ENCODE assay signal across 1 cellular context in genomic region chr10:100897976-100898375, GRCh38.
TF ChIP-seq lines count a peak whose summit lies in the region.

No MANE protein-coding gene starts in this region.

TF ChIP-seq in HepG2, 621 proteins besides CTCF, POLR2A, EP300 and RAD21:
- TF ChIP-seq, protein P1, sequence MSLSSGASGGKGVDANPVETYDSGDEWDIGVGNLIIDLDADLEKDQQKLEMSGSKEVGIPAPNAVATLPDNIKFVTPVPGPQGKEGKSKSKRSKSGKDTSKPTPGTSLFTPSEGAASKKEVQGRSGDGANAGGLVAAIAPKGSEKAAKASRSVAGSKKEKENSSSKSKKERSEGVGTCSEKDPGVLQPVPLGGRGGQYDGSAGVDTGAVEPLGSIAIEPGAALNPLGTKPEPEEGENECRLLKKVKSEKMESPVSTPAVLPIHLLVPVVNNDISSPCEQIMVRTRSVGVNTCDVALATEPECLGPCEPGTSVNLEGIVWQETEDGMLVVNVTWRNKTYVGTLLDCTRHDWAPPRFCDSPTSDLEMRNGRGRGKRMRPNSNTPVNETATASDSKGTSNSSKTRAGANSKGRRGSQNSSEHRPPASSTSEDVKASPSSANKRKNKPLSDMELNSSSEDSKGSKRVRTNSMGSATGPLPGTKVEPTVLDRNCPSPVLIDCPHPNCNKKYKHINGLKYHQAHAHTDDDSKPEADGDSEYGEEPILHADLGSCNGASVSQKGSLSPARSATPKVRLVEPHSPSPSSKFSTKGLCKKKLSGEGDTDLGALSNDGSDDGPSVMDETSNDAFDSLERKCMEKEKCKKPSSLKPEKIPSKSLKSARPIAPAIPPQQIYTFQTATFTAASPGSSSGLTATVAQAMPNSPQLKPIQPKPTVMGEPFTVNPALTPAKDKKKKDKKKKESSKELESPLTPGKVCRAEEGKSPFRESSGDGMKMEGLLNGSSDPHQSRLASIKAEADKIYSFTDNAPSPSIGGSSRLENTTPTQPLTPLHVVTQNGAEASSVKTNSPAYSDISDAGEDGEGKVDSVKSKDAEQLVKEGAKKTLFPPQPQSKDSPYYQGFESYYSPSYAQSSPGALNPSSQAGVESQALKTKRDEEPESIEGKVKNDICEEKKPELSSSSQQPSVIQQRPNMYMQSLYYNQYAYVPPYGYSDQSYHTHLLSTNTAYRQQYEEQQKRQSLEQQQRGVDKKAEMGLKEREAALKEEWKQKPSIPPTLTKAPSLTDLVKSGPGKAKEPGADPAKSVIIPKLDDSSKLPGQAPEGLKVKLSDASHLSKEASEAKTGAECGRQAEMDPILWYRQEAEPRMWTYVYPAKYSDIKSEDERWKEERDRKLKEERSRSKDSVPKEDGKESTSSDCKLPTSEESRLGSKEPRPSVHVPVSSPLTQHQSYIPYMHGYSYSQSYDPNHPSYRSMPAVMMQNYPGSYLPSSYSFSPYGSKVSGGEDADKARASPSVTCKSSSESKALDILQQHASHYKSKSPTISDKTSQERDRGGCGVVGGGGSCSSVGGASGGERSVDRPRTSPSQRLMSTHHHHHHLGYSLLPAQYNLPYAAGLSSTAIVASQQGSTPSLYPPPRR (CRISPR knock-in tag; IDR thresholded peaks at IDR 0.05; ENCODE audit: borderline replicate concordance), result no peak
- TF ChIP-seq ZNF256 (CRISPR knock-in tag; conservative IDR thresholded peaks at IDR 0.05) (no peak), RBM22 (optimal IDR thresholded peaks at IDR 0.05; ENCODE audit: low read length) (no peak), TCF12 (IDR thresholded peaks at IDR 0.05) (no peak), TCF12 (CRISPR knock-in tag; IDR thresholded peaks at IDR 0.05) (no peak), FOSL1 (CRISPR knock-in tag; IDR thresholded peaks at IDR 0.05; ENCODE audit: borderline replicate concordance) (no peak), ZNF747 (CRISPR knock-in tag; IDR thresholded peaks at IDR 0.05; ENCODE audit: borderline replicate concordance) (no peak), SP5 (CRISPR knock-in tag; IDR thresholded peaks at IDR 0.05; ENCODE audit: borderline replicate concordance, low read depth) (no peak), ZNF720 (CRISPR knock-in tag; IDR thresholded peaks at IDR 0.05) (no peak), GABPB1 (CRISPR knock-in tag; IDR thresholded peaks at IDR 0.05) (no peak), PLRG1 (conservative IDR thresholded peaks at IDR 0.05) (no peak), GPBP1L1 (CRISPR knock-in tag; IDR thresholded peaks at IDR 0.05) (no peak)
- TF ChIP-seq, protein P2, sequence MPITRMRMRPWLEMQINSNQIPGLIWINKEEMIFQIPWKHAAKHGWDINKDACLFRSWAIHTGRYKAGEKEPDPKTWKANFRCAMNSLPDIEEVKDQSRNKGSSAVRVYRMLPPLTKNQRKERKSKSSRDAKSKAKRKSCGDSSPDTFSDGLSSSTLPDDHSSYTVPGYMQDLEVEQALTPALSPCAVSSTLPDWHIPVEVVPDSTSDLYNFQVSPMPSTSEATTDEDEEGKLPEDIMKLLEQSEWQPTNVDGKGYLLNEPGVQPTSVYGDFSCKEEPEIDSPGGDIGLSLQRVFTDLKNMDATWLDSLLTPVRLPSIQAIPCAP (CRISPR knock-in tag; IDR thresholded peaks at IDR 0.05; ENCODE audit: low read depth), result no peak
- TF ChIP-seq, protein P3, sequence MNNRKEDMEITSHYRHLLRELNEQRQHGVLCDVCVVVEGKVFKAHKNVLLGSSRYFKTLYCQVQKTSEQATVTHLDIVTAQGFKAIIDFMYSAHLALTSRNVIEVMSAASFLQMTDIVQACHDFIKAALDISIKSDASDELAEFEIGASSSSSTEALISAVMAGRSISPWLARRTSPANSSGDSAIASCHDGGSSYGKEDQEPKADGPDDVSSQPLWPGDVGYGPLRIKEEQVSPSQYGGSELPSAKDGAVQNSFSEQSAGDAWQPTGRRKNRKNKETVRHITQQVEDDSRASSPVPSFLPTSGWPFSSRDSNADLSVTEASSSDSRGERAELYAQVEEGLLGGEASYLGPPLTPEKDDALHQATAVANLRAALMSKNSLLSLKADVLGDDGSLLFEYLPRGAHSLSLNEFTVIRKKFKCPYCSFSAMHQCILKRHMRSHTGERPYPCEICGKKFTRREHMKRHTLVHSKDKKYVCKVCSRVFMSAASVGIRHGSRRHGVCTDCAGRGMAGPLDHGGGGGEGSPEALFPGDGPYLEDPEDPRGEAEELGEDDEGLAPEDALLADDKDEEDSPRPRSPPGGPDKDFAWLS (CRISPR knock-in tag; IDR thresholded peaks at IDR 0.05; ENCODE audit: borderline replicate concordance), result no peak
- TF ChIP-seq, protein P4, sequence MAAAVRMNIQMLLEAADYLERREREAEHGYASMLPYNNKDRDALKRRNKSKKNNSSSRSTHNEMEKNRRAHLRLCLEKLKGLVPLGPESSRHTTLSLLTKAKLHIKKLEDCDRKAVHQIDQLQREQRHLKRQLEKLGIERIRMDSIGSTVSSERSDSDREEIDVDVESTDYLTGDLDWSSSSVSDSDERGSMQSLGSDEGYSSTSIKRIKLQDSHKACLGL (CRISPR knock-in tag; IDR thresholded peaks at IDR 0.05), result no peak
